Comparison of ENCODE assay signal across 18 cellular contexts in genomic region chr15:65881766-65882434, GRCh38. TPM values are rescaled to one million over a fixed set of nuclear protein-coding genes. Genes with fewer than 3 reads are reported as not detected.
DNase-seq lines count a peak whose midpoint lies in the region; ATAC-seq and TF ChIP-seq lines count a peak whose summit lies in the region.
"Had no signal": no experiment of that assay in that cellular context is flagged by ENCODE, and none has a peak within 500 bp of the region (broad histone marks: within the 10 kb centered on the region; RNA-seq: fewer than 3 reads in every experiment).

No MANE protein-coding gene starts in this region.

- H3K4me2 ChIP-seq in KMS-11: peak overlapping the region; percentile 41

- peaks cover 48% of the 10 kb centered on the region for H3K4me1 ChIP-seq in KMS-11 (ENCODE audit: low read depth, poor library complexity, severe bottlenecking)
- H3K4me1 ChIP-seq: parathyroid adenoma, SJSA1 had no signal

- CTCF ChIA-PET in activated CD4-positive, alpha-beta T cell treated with anti-CD3 and anti-CD28 coated beads for 36 hours (lab: Charles Lee): interaction anchor here (0.8 to 1.5 kb wide), 4 partner anchors 11 to 251 kb away, joined by 3 to 6 read pairs (median 4); no protein-coding TSS in a partner anchor

- no peak overlapping the region for H3K4me3 Mint-ChIP-seq in activated CD4-positive, alpha-beta T cell treated with anti-CD3 and anti-CD28 coated beads for 36 hours
- H3K4me3 Mint-ChIP-seq in activated T-helper 17 cell treated with anti-CD3 and anti-CD28 coated beads, Interleukin-2, amount 50 U/mL, for 72 hours: no peak overlapping the region
- H3K4me3 Mint-ChIP-seq in nephron progenitor cell (no peak overlapping the region), glutamatergic neuron (ENCODE audit: unreplicated experiment) (no peak overlapping the region)

- H3K9me3 Mint-ChIP-seq in activated CD4-positive, alpha-beta T cell treated with anti-CD3 and anti-CD28 coated beads for 36 hours (ENCODE audit: low read depth): no peaks in the 10 kb centered on the region
- H3K9me3 Mint-ChIP-seq in activated T-helper 17 cell treated with anti-CD3 and anti-CD28 coated beads, Interleukin-2, amount 50 U/mL, for 72 hours: no peaks in the 10 kb centered on the region
- H3K9me3 Mint-ChIP-seq in nephron progenitor cell (no peaks in the 10 kb centered on the region), glutamatergic neuron (ENCODE audit: unreplicated experiment) (no peaks in the 10 kb centered on the region)

- no peaks in the 10 kb centered on the region for H3K36me3 ChIP-seq in KMS-11 (ENCODE audit: insufficient read depth)

- H3K4me1 Mint-ChIP-seq in activated CD4-positive, alpha-beta T cell treated with anti-CD3 and anti-CD28 coated beads for 36 hours: peaks cover 58% of the 10 kb centered on the region
- H3K4me1 Mint-ChIP-seq in activated T-helper 17 cell treated with anti-CD3 and anti-CD28 coated beads, Interleukin-2, amount 50 U/mL, for 72 hours: peaks cover 25% of the 10 kb centered on the region
- peaks cover 18% of the 10 kb centered on the region for H3K4me1 Mint-ChIP-seq in nephron progenitor cell
- H3K4me1 Mint-ChIP-seq in glutamatergic neuron (ENCODE audit: low read depth, unreplicated experiment): peaks cover 4% of the 10 kb centered on the region

- ATAC-seq in activated CD4-positive, alpha-beta T cell treated with anti-CD3 and anti-CD28 coated beads for 36 hours: peak; percentile 37
- no peak for ATAC-seq in activated T-helper 17 cell treated with anti-CD3 and anti-CD28 coated beads, Interleukin-2, amount 50 U/mL, for 72 hours (replicated peaks)
- ATAC-seq: left ventricle myocardium superior had no signal

- H3K79me2 ChIP-seq in KMS-11 (ENCODE audit: insufficient read depth, low read depth): no peaks in the 10 kb centered on the region; the same call in 1 of the 2 replicates

- no peaks in the 10 kb centered on the region for H3K27me3 Mint-ChIP-seq in activated CD4-positive, alpha-beta T cell treated with anti-CD3 and anti-CD28 coated beads for 36 hours
- no peaks in the 10 kb centered on the region for H3K27me3 Mint-ChIP-seq in activated T-helper 17 cell treated with anti-CD3 and anti-CD28 coated beads, Interleukin-2, amount 50 U/mL, for 72 hours
- H3K27me3 Mint-ChIP-seq in nephron progenitor cell (ENCODE audit: low read depth, poor library complexity) (no peaks in the 10 kb centered on the region), glutamatergic neuron (ENCODE audit: unreplicated experiment) (no peaks in the 10 kb centered on the region)

- no peak overlapping the region for H3K9ac ChIP-seq in KMS-11
- H3K9ac ChIP-seq: GM23248, parathyroid adenoma had no signal

- H2AFZ ChIP-seq in KMS-11 (ENCODE audit: low read depth): no peak overlapping the region
- H2AFZ ChIP-seq: GM23248, parathyroid adenoma had no signal

- intact Hi-C loops in activated CD4-positive, alpha-beta T cell treated with anti-CD3 and anti-CD28 coated beads for 36 hours (cut with DNase I, micrococcal nuclease): no loop called here

- H3K27ac Mint-ChIP-seq in activated CD4-positive, alpha-beta T cell treated with anti-CD3 and anti-CD28 coated beads for 36 hours: peak overlapping the region; percentile 47
- H3K27ac Mint-ChIP-seq in activated T-helper 17 cell treated with anti-CD3 and anti-CD28 coated beads, Interleukin-2, amount 50 U/mL, for 72 hours: peak overlapping the region; percentile 17
- H3K27ac Mint-ChIP-seq in nephron progenitor cell (peak overlapping the region; percentile 87), glutamatergic neuron (ENCODE audit: unreplicated experiment) (no peak overlapping the region)

- peaks cover 49% of the 10 kb centered on the region for H3K36me3 Mint-ChIP-seq in activated CD4-positive, alpha-beta T cell treated with anti-CD3 and anti-CD28 coated beads for 36 hours (ENCODE audit: low read depth)
- peaks cover 93% of the 10 kb centered on the region for H3K36me3 Mint-ChIP-seq in activated T-helper 17 cell treated with anti-CD3 and anti-CD28 coated beads, Interleukin-2, amount 50 U/mL, for 72 hours (ENCODE audit: low read depth)
- H3K36me3 Mint-ChIP-seq in nephron progenitor cell (ENCODE audit: low read depth): peaks cover 74% of the 10 kb centered on the region
- H3K36me3 Mint-ChIP-seq in glutamatergic neuron (ENCODE audit: unreplicated experiment): no peaks in the 10 kb centered on the region

- peaks cover 4% of the 10 kb centered on the region; the same call in 1 of the 2 replicates for H4K20me1 ChIP-seq in KMS-11 (ENCODE audit: insufficient read depth)

- TF ChIP-seq CTCF in KMS-11 (conservative IDR thresholded peaks at IDR 0.05; ENCODE audit: low read depth, low read length) (no peak), nephron progenitor cell (IDR thresholded peaks at IDR 0.05) (no peak), glutamatergic neuron (IDR thresholded peaks at IDR 0.05; ENCODE audit: partially characterized antibody, unreplicated experiment) (no peak)

- POLR2A ChIA-PET in activated CD4-positive, alpha-beta T cell treated with anti-CD3 and anti-CD28 coated beads for 36 hours (lab: Charles Lee): interaction anchor here (0.9 to 1.0 kb wide), 2 partner anchors 13 to 192 kb away, joined by 3 read pairs; partner anchors contain the start of gene RAB11A

- H3K27me3 ChIP-seq in KMS-11 (ENCODE audit: insufficient read depth, low read depth): no peaks in the 10 kb centered on the region
- H3K27me3 ChIP-seq: SJSA1, upper lobe of left lung had no signal

- DNase-seq in activated CD4-positive, alpha-beta T cell treated with anti-CD3 and anti-CD28 coated beads for 36 hours: no peak
- DNase-seq in activated CD4-positive, alpha-beta T cell treated with anti-CD3 and anti-CD28 coated beads, Interleukin-2, amount 50 U/mL, for 1 hour: no peak
- DNase-seq in nephron progenitor cell (no peak), glutamatergic neuron (no peak), AG20443 (ENCODE audit: low spot score) (no peak), NCI-H748 treated with DMSO at 0.1 percent for 48 hours (lab: John Stamatoyannopoulos, UW) (no peak)
- DNase-seq: activated CD4-positive, alpha-beta T cell treated with anti-CD3 and anti-CD28 coated beads, Interleukin-2, amount 50 U/mL, for 48 hours; EL; GM23248; left ventricle myocardium superior; T1000; upper lobe of left lung had no signal

- peak overlapping the region; percentile 49; the same call in 1 of the 2 replicates for H3K27ac ChIP-seq in KMS-11
- H3K27ac ChIP-seq: 22Rv1, GM23248, parathyroid adenoma, SJSA1, skin epidermis, upper lobe of left lung had no signal

- H3K4me3 ChIP-seq in KMS-11 (IDR thresholded peaks at IDR 0.05; ENCODE audit: insufficient read depth, low read depth, low read length): no peak overlapping the region
- H3K4me3 ChIP-seq: GM23248, SJSA1, skin epidermis, upper lobe of left lung had no signal

RNA-seq across cellular contexts. Expression of gene RAB11A, which starts 12.6 kb away (rescaled TPM):
- total RNA-seq in activated CD4-positive, alpha-beta T cell treated with anti-CD3 and anti-CD28 coated beads for 36 hours: 100 to 1,000 TPM; 129 to 142 TPM
- 100 to 1,000 TPM; 108 to 143 TPM for total RNA-seq in activated T-helper 17 cell treated with anti-CD3 and anti-CD28 coated beads, Interleukin-2, amount 50 U/mL, for 72 hours
- total RNA-seq in glutamatergic neuron (ENCODE audit: unreplicated experiment): 197 TPM
